ENCODE assay signal across 18 cellular contexts in genomic region chr9:88966894-88967676, GRCh38.
"Had no signal": no experiment of that assay in that cellular context is flagged by ENCODE, and none has a peak within 500 bp of the region (broad histone marks: within the 10 kb centered on the region; RNA-seq: fewer than 3 reads in every experiment).

No MANE protein-coding gene starts in this region.

- H3K4me3 ChIP-seq: lower lobe of right lung, smooth muscle cell, suprapubic skin, thyroid gland had no signal

- H3K36me3 ChIP-seq: lower lobe of right lung, neutrophil, suprapubic skin, thyroid gland had no signal

- H2AFZ ChIP-seq: parathyroid adenoma had no signal

- H3K9ac ChIP-seq: parathyroid adenoma had no signal

- H3K27me3 ChIP-seq: foreskin keratinocyte, neutrophil, suprapubic skin, thyroid gland had no signal

- H3K4me1 ChIP-seq: foreskin keratinocyte, lower lobe of right lung, parathyroid adenoma, suprapubic skin, thyroid gland had no signal

- H3K27ac ChIP-seq: foreskin keratinocyte, lower lobe of right lung, neutrophil, parathyroid adenoma, suprapubic skin, thyroid gland had no signal

- H3K4me2 ChIP-seq: smooth muscle cell had no signal

- H3K9me3 ChIP-seq: lower lobe of right lung, neutrophil, suprapubic skin, thyroid gland had no signal

- DNase-seq: cortex of kidney; effector CD4-positive, alpha-beta T cell; foreskin keratinocyte; left ventricle myocardium superior; lower lobe of right lung; natural killer cell; stimulated activated CD4-positive, alpha-beta T cell treated with anti-CD3 and anti-CD28 coated beads, Interleukin-12 subunit alpha, Interleukin-12 subunit beta, amount 100 ng/mL, for 4 hours; stimulated activated CD4-positive, alpha-beta T cell treated with anti-CD3 and anti-CD28 coated beads, Interleukin-1b, Interleukin-23, amount 100 ng/mL, for 48 hours; stimulated activated CD4-positive, alpha-beta T cell treated with anti-CD3 and anti-CD28 coated beads, Interleukin-4, amount 100 ng/mL, for 1 hour; stimulated activated CD8-positive, alpha-beta memory T cell treated with anti-CD3 and anti-CD28 coated beads, Interleukin-4, amount 100 ng/mL, for 48 hours; stimulated activated naive CD4-positive, alpha-beta T cell; stimulated activated naive CD8-positive, alpha-beta T cell treated with anti-CD3 and anti-CD28 coated beads, Interleukin-15, amount 100 ng/mL, for 72 hours; thyroid gland; trophoblast cell had no signal
